In the genomic region with DNA sequence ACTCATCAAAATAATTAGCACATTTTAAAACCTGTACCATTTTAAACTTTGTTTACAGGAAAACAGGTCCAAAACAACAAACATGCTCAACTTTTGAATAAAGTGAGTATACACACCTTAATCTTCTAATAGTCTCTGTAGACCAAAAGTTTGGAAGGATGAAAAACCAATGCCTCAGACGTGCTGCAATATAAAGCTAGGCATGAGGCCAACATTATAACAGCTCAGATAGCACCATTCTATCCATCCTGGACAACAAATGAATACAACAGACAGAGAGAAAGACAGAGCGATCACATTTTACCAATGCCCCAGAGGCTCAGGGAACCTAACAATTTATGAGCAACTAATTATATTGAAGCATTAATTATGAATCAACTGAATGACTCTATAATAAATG, we compare ENCODE assay signal across 14 cellular contexts.
DNase-seq lines count a peak whose midpoint lies in the region; ATAC-seq, FAIRE-seq and TF ChIP-seq lines count a peak whose summit lies in the region.
"Had no signal": no experiment of that assay in that cellular context is flagged by ENCODE, and none has a peak within 500 bp of the region (broad histone marks: within the 10 kb centered on the region; RNA-seq: fewer than 3 reads in every experiment).

No MANE protein-coding gene starts in this region.

- SMC1A ChIA-PET in GM12878 (lab: Charles Lee; ENCODE audit: uncharacterized antibody, unreplicated experiment) = interaction anchor here (1.2 to 1.6 kb wide), 4 partner anchors 11 to 75 kb away, joined by 3 to 4 read pairs (median 4); no protein-coding TSS in a partner anchor

- FAIRE-seq in HepG2 (lab: Jason Lieb, UNC) (no peak), GM12878 (lab: Jason Lieb, UNC) (no peak)

- TF ChIP-seq CTCF in right lobe of liver (IDR thresholded peaks at IDR 0.05) (no peak), HepG2 (CRISPR knock-in tag; IDR thresholded peaks at IDR 0.05) (no peak), GM12878 (IDR thresholded peaks at IDR 0.05 in 2 of 3, conservative IDR thresholded peaks at IDR 0.05 in 1 of 3; ENCODE audit: control insufficient read depth in 2 of 3, extremely low read depth in 1 of 3, insufficient read depth in 1 of 3, low read depth in 3 of 3, low read length in 3 of 3) (no peak), neutrophil (IDR thresholded peaks at IDR 0.05) (no peak), endodermal cell (conservative IDR thresholded peaks at IDR 0.05) (no peak)

- H3K9ac ChIP-seq in HepG2 (ENCODE audit: insufficient read depth, low read depth, low read length) (no peak overlapping the region), GM12878 (ENCODE audit: control insufficient read depth, insufficient read depth, low read length) (no peak overlapping the region), endodermal cell (ENCODE audit: extremely low read depth, low read length, poor library complexity, severe bottlenecking) (no peak overlapping the region)
- H3K9ac ChIP-seq: BLaER1 treated with 17β-estradiol and CSF1 and Interleukin-3, amounts not matched to agents 10 nM and 100 nM had no signal

- no peak overlapping the region for H3K4me3 Mint-ChIP-seq in endodermal cell
- H3K4me3 Mint-ChIP-seq: CD4-positive, CD25-positive, alpha-beta regulatory T cell; IgD-negative memory B cell had no signal

- H3K79me2 ChIP-seq in HepG2 (ENCODE audit: insufficient read depth, low read length) = no peaks in the 10 kb centered on the region
- H3K79me2 ChIP-seq in GM12878 (ENCODE audit: control insufficient read depth, insufficient read depth, low read length) = peaks cover 72% of the 10 kb centered on the region

- RAD21 ChIA-PET in GM12878 (lab: Charles Lee; ENCODE audit: unreplicated experiment) = interaction anchor here (1.0 kb wide), 1 partner anchor 14 kb away, joined by 3 read pairs; no protein-coding TSS in a partner anchor

- H3K36me3 ChIP-seq in right lobe of liver (no peaks in the 10 kb centered on the region), HepG2 (replicated peaks in 1 of 2; ENCODE audit: control insufficient read depth in 1 of 2, insufficient read depth in 2 of 2, low read length in 2 of 2) (no peaks in the 10 kb centered on the region), GM12878 (ENCODE audit: control insufficient read depth in 2 of 2, insufficient read depth in 2 of 2, low read length in 1 of 2) (peaks cover 0 to 4% of the 10 kb centered on the region in 2 experiments; a peak in 2 of 4 replicates), neutrophil (peaks cover 8% of the 10 kb centered on the region), endodermal cell (ENCODE audit: control insufficient read depth, insufficient read depth, low read length) (peaks cover 4% of the 10 kb centered on the region)

- no peak overlapping the region for H2AFZ ChIP-seq in HepG2 (ENCODE audit: low read length)
- no peak overlapping the region for H2AFZ ChIP-seq in GM12878 (ENCODE audit: control insufficient read depth, low read depth, low read length)

- H3K4me3 ChIP-seq in right lobe of liver = no peak overlapping the region
- H3K4me3 ChIP-seq in HepG2 (replicated peaks in 1 of 3; ENCODE audit: insufficient read depth in 1 of 3, low read depth in 2 of 3, low read length in 3 of 3) = no peak overlapping the region
- H3K4me3 ChIP-seq in GM12878 = no peak overlapping the region
- no peak overlapping the region for H3K4me3 ChIP-seq in neutrophil (ENCODE audit: low read depth in 1 of 2, low read length in 1 of 2)
- H3K4me3 ChIP-seq in endodermal cell (ENCODE audit: low read length) = no peak overlapping the region
- H3K4me3 ChIP-seq: BLaER1 treated with 17β-estradiol and CSF1 and Interleukin-3, amounts not matched to agents 10 nM and 100 nM had no signal

- no peak for DNase-seq in right lobe of liver
- DNase-seq in HepG2 (ENCODE audit: low spot score) = no peak
- DNase-seq in GM12878 (ENCODE audit: low read depth, low spot score) = no peak
- no peak for DNase-seq in endodermal cell
- DNase-seq in anterior cingulate cortex (lab: John Stamatoyannopoulos, UW) = no peak
- no peak for DNase-seq in NCI-H2029 treated with DMSO at 0.1 percent for 48 hours (lab: John Stamatoyannopoulos, UW)
- DNase-seq: ACHN; CD4-positive, CD25-positive, alpha-beta regulatory T cell; DMS 273 treated with DMSO at 0.1 percent for 48 hours; H7 had no signal

- TF ChIP-seq EP300 in HepG2 (IDR thresholded peaks at IDR 0.05; ENCODE audit: low read depth in 2 of 2, low read length in 2 of 2) (no peak), HepG2 (CRISPR knock-in tag; IDR thresholded peaks at IDR 0.05; ENCODE audit: borderline replicate concordance) (no peak), GM12878 (IDR thresholded peaks at IDR 0.05; ENCODE audit: borderline replicate concordance in 1 of 2, control insufficient read depth in 1 of 2, low read depth in 2 of 2, low read length in 2 of 2) (no peak)

- H3K4me2 ChIP-seq in HepG2 (ENCODE audit: low read depth, low read length) (no peak overlapping the region), GM12878 (ENCODE audit: control insufficient read depth, insufficient read depth) (0 out of 2 replicates have a peak overlapping the region, but pooled peaks have one; percentile 2)
- H3K4me2 ChIP-seq: BLaER1 treated with 17β-estradiol and CSF1 and Interleukin-3, amounts not matched to agents 10 nM and 100 nM had no signal

- H3K27ac Mint-ChIP-seq in endodermal cell = no peak overlapping the region
- H3K27ac Mint-ChIP-seq: CD4-positive, CD25-positive, alpha-beta regulatory T cell; IgD-negative memory B cell had no signal

- no peaks in the 10 kb centered on the region for H3K9me3 Mint-ChIP-seq in endodermal cell
- H3K9me3 Mint-ChIP-seq: CD4-positive, CD25-positive, alpha-beta regulatory T cell; IgD-negative memory B cell had no signal

- POLR2A ChIA-PET in HepG2 (lab: Yijun Ruan, JAX) = no interaction called here
- POLR2A ChIA-PET in GM12878 (lab: Charles Lee) = no interaction called here

- intact Hi-C loops in right lobe of liver (cut with DNase I) (no loop called here), HepG2 (cut with micrococcal nuclease; ENCODE audit: unreplicated experiment) (no loop called here), GM12878 (cut with micrococcal nuclease; ENCODE audit: unreplicated experiment) (no loop called here)

- CTCF ChIA-PET in HepG2 (lab: Yijun Ruan, JAX; ENCODE audit: low intra/inter-chr PET ratio, low total read pairs) = no interaction called here
- CTCF ChIA-PET in GM12878 (lab: Yijun Ruan, JAX) = interaction anchor here (1.5 kb wide), 1 partner anchor 152 kb away, joined by 4 read pairs; no protein-coding TSS in a partner anchor

- no peak for TF ChIP-seq RAD21 in HepG2 (CRISPR knock-in tag; IDR thresholded peaks at IDR 0.05)
- no peak for TF ChIP-seq RAD21 in GM12878 (IDR thresholded peaks at IDR 0.05; ENCODE audit: insufficient read depth, low read depth, low read length)

- no peak overlapping the region for H3K27ac ChIP-seq in right lobe of liver
- H3K27ac ChIP-seq in HepG2 (ENCODE audit: extremely low read length, insufficient read depth, low read length) = no peak overlapping the region
- no peak overlapping the region for H3K27ac ChIP-seq in GM12878 (ENCODE audit: control insufficient read depth, insufficient read depth)
- H3K27ac ChIP-seq in neutrophil = peak overlapping the region; percentile 67
- no peak overlapping the region for H3K27ac ChIP-seq in endodermal cell (ENCODE audit: low read depth, low read length)
- H3K27ac ChIP-seq: BLaER1 treated with 17β-estradiol and CSF1 and Interleukin-3, amounts not matched to agents 10 nM and 100 nM had no signal

- in situ Hi-C loops in HepG2 (cut with HindIII; ENCODE audit: extremely low pct_ligation_motif_present, low pct_unique_long_range_greater_than_20kb) (no loop called here), GM12878 (cut with MboI) (no loop called here)

- H4K20me1 ChIP-seq in HepG2 (ENCODE audit: insufficient read depth, low read length) (no peaks in the 10 kb centered on the region), GM12878 (ENCODE audit: control insufficient read depth, insufficient read depth) (peaks cover 3% of the 10 kb centered on the region; the same call in 1 of the 2 replicates)

- peaks cover 0 to 54% (median 19%) of the 10 kb centered on the region in 4 donors for H3K4me1 ChIP-seq in right lobe of liver
- H3K4me1 ChIP-seq in HepG2 (ENCODE audit: insufficient read depth, low read length) = peaks cover 17% of the 10 kb centered on the region
- peaks cover 16% of the 10 kb centered on the region for H3K4me1 ChIP-seq in GM12878 (ENCODE audit: control insufficient read depth, insufficient read depth, low read length)
- H3K4me1 ChIP-seq in neutrophil (ENCODE audit: control insufficient read depth in 1 of 2, insufficient read depth in 1 of 2, low read depth in 1 of 2, low read length in 1 of 2) = peaks cover 47 to 73% of the 10 kb centered on the region in 2 experiments
- H3K4me1 ChIP-seq in endodermal cell (ENCODE audit: control insufficient read depth, insufficient read depth, low read length) = no peaks in the 10 kb centered on the region

- H3K9me3 ChIP-seq in right lobe of liver (no peaks in the 10 kb centered on the region), HepG2 (ENCODE audit: low read length) (no peaks in the 10 kb centered on the region), GM12878 (replicated peaks; ENCODE audit: control insufficient read depth, insufficient read depth, low read length) (no peaks in the 10 kb centered on the region), neutrophil (no peaks in the 10 kb centered on the region), endodermal cell (ENCODE audit: control insufficient read depth, low read length) (no peaks in the 10 kb centered on the region)

- no TSS peak for BruUV-seq in HepG2 (replicated peaks; lab: Mats Ljungman, UMichigan)
- no TSS peak for BruUV-seq in GM12878 (replicated peaks; lab: Mats Ljungman, UMichigan)

- no peaks in the 10 kb centered on the region for H3K27me3 Mint-ChIP-seq in endodermal cell (ENCODE audit: insufficient read depth)
- H3K27me3 Mint-ChIP-seq: CD4-positive, CD25-positive, alpha-beta regulatory T cell; IgD-negative memory B cell had no signal

- 35% methylated on average over 2 of the region's 2 CpGs for WGBS in right lobe of liver (ENCODE audit: insufficient coverage, low coverage, low lambda C conversion rate, missing lambda C conversion rate)
- WGBS in HepG2 (ENCODE audit: low lambda C conversion rate) = 61% methylated on average over 2 of the region's 2 CpGs
- 98% methylated on average over 2 of the region's 2 CpGs for WGBS in GM12878 (ENCODE audit: insufficient coverage, insufficient replicate concordance, low lambda C conversion rate, missing lambda C conversion rate)
- WGBS in endodermal cell (ENCODE audit: insufficient coverage in 1 of 2, insufficient read length in 1 of 2), 2 experiments = 76 to 100% methylated on average over 1 to 2 of the region's 2 CpGs

- ATAC-seq in right lobe of liver (peak in 3 of 4 donors; percentile 32 to 55 (median 44)), HepG2 (no peak), GM12878 (no peak), GM21360 (IDR thresholded peaks at IDR 0.05; ENCODE audit: unreplicated experiment) (no peak)

- peaks cover 15% of the 10 kb centered on the region for H3K4me1 Mint-ChIP-seq in endodermal cell

- no peaks in the 10 kb centered on the region for H3K27me3 ChIP-seq in right lobe of liver
- H3K27me3 ChIP-seq in HepG2 (ENCODE audit: control insufficient read depth in 1 of 2, insufficient read depth in 2 of 2, low read length in 2 of 2) = no peaks in the 10 kb centered on the region
- H3K27me3 ChIP-seq in GM12878 (replicated peaks in 1 of 2; ENCODE audit: control insufficient read depth in 2 of 2, insufficient read depth in 2 of 2, low read length in 1 of 2) = no peaks in the 10 kb centered on the region
- no peaks in the 10 kb centered on the region for H3K27me3 ChIP-seq in neutrophil
- no peaks in the 10 kb centered on the region for H3K27me3 ChIP-seq in endodermal cell (ENCODE audit: control insufficient read depth, insufficient read depth, low read length, poor library complexity, severe bottlenecking)
- H3K27me3 ChIP-seq: BLaER1 treated with 17β-estradiol and CSF1 and Interleukin-3, amounts not matched to agents 10 nM and 100 nM had no signal

- peaks cover 7% of the 10 kb centered on the region for H3K36me3 Mint-ChIP-seq in endodermal cell (ENCODE audit: low read depth)

- TF ChIP-seq POLR2A in right lobe of liver (IDR thresholded peaks at IDR 0.05) (no peak), HepG2 (IDR thresholded peaks at IDR 0.05; ENCODE audit: insufficient read depth in 1 of 2, low read depth in 2 of 2, low read length in 2 of 2) (no peak), GM12878 (IDR thresholded peaks at IDR 0.05; ENCODE audit: low read depth, low read length) (no peak)

Comparison
In these comparisons a context has a peak if more than half of its experiments do, and no peak if none do; other contexts are left out.
1. ATAC-seq: peak in right lobe of liver (3 of 4); none in HepG2 (single experiment), GM12878 (single experiment) and GM21360 (single experiment).